1 cellular context compared by ENCODE assay signal in genomic region chr3:186826316-186826977, GRCh38.
A peak's percentile ranks its signal among the peaks of the same experiment; 100 is the strongest.
TF ChIP-seq lines count a peak whose summit lies in the region.

No MANE protein-coding gene starts in this region.

TF ChIP-seq in H1, 55 proteins besides CTCF, POLR2A, EP300 and RAD21:
- peak; percentile 2 for TF ChIP-seq KDM4A (IDR thresholded peaks at IDR 0.05; ENCODE audit: low read depth, low read length, severe bottlenecking)
- no peak for TF ChIP-seq BCL11A (IDR thresholded peaks at IDR 0.05; ENCODE audit: low read depth in 2 of 2, low read length in 2 of 2)
- no peak for TF ChIP-seq CBX8 (IDR thresholded peaks at IDR 0.05; ENCODE audit: borderline replicate concordance, low read depth, low read length)
- no peak for TF ChIP-seq JUN (IDR thresholded peaks at IDR 0.05; ENCODE audit: low read depth, low read length)
- TF ChIP-seq SUZ12 (IDR thresholded peaks at IDR 0.05; ENCODE audit: low read length), result no peak
- TF ChIP-seq TAF1 (IDR thresholded peaks at IDR 0.05; ENCODE audit: low read depth, low read length), result no peak
- 0 out of 2 replicates have a peak, but pooled peaks have one; percentile 29 for TF ChIP-seq MAX (IDR thresholded peaks at IDR 0.05)
